8 cellular contexts compared by ENCODE assay signal in genomic region chr1:161726631-161727342, GRCh38. TPM values are rescaled to one million over a fixed set of nuclear protein-coding genes. Genes with fewer than 3 reads are reported as not detected.
DNase-seq lines count a peak whose midpoint lies in the region; ATAC-seq and TF ChIP-seq lines count a peak whose summit lies in the region.

No MANE protein-coding gene starts in this region.

- H3K4me3 ChIP-seq in OCI-LY1 (ENCODE audit: low read depth, low read length, poor library complexity, severe bottlenecking) (peak overlapping the region; percentile 78), esophagus muscularis mucosa (peak overlapping the region; percentile 68 to 80 (median 74)), muscle layer of colon (ENCODE audit: low read depth in 1 of 2, low read length in 2 of 2) (peak overlapping the region; percentile 79 to 95)

- peak; percentile 69 to 73 for DNase-seq in activated T-cell treated with anti-CD3 and anti-CD28 coated beads, Interleukin-2, amount 50 U/mL, for 48 hours
- DNase-seq in esophagus muscularis mucosa (ENCODE audit: extremely low spot score): peak; percentile 96

- H3K27ac ChIP-seq in C4-2B (peak overlapping the region; percentile 70), OCI-LY1 (ENCODE audit: low read depth, low read length, poor library complexity, severe bottlenecking) (peak overlapping the region; percentile 82), esophagus muscularis mucosa (replicated peaks in 1 of 4) (peak overlapping the region; percentile 74 to 83 (median 79)), muscle layer of colon (ENCODE audit: low read depth, low read length) (peak overlapping the region; percentile 76)

- TF ChIP-seq POLR2A in GM19099 (IDR thresholded peaks at IDR 0.05; ENCODE audit: extremely low read depth, insufficient read length, low read depth): peak; percentile 97
- no peak for TF ChIP-seq POLR2A in esophagus muscularis mucosa (IDR thresholded peaks at IDR 0.05; ENCODE audit: low read depth)

- H3K9me3 Mint-ChIP-seq in stimulated activated memory B cell treated with anti-CD40 and anti-IgM and Interleukin-4, amounts not matched to agents 10 μg/mL and 1 μg/mL and 100 μg/mL, for 72 hours: no peaks in the 10 kb centered on the region

- H3K9ac ChIP-seq in OCI-LY1 (ENCODE audit: low read length) (peak overlapping the region; percentile 91), muscle layer of colon (ENCODE audit: low read length) (peak overlapping the region; percentile 27)

- no peaks in the 10 kb centered on the region for H3K27me3 Mint-ChIP-seq in stimulated activated memory B cell treated with anti-CD40 and anti-IgM and Interleukin-4, amounts not matched to agents 10 μg/mL and 1 μg/mL and 100 μg/mL, for 72 hours

- WGBS in esophagus muscularis mucosa: under 1% methylated on average over 27 of the region's 81 CpGs

- H3K36me3 Mint-ChIP-seq in stimulated activated memory B cell treated with anti-CD40 and anti-IgM and Interleukin-4, amounts not matched to agents 10 μg/mL and 1 μg/mL and 100 μg/mL, for 72 hours: no peaks in the 10 kb centered on the region

- peaks cover 56% of the 10 kb centered on the region for H3K4me1 Mint-ChIP-seq in stimulated activated memory B cell treated with anti-CD40 and anti-IgM and Interleukin-4, amounts not matched to agents 10 μg/mL and 1 μg/mL and 100 μg/mL, for 72 hours

- intact Hi-C loops in esophagus muscularis mucosa (cut with DNase I): no loop called here

- H3K79me2 ChIP-seq in OCI-LY1 (ENCODE audit: insufficient read depth, low read length): peaks cover 10% of the 10 kb centered on the region; the same call in 1 of the 2 replicates

- H3K4me1 ChIP-seq in OCI-LY1 (ENCODE audit: insufficient read depth, low read length, severe bottlenecking) (peaks cover 61% of the 10 kb centered on the region), esophagus muscularis mucosa (peaks cover 5 to 24% (median 21%) of the 10 kb centered on the region in 4 donors), muscle layer of colon (ENCODE audit: insufficient read depth, low read length) (peaks cover 5% of the 10 kb centered on the region)

- no peaks in the 10 kb centered on the region for H4K20me1 ChIP-seq in OCI-LY1 (ENCODE audit: insufficient read depth, low read length)

- peak overlapping the region; percentile 96 for H3K4me3 Mint-ChIP-seq in stimulated activated memory B cell treated with anti-CD40 and anti-IgM and Interleukin-4, amounts not matched to agents 10 μg/mL and 1 μg/mL and 100 μg/mL, for 72 hours

- H3K36me3 ChIP-seq in OCI-LY1 (ENCODE audit: insufficient read depth, low read length) (peaks cover 12% of the 10 kb centered on the region; the same call in 1 of the 2 replicates), esophagus muscularis mucosa (no peaks in the 10 kb centered on the region), muscle layer of colon (ENCODE audit: insufficient read depth, low read length) (no peaks in the 10 kb centered on the region)

- H2AFZ ChIP-seq in OCI-LY1 (ENCODE audit: low read length): no peak overlapping the region

- H3K27me3 ChIP-seq in OCI-LY1 (ENCODE audit: insufficient read depth, low read length) (no peaks in the 10 kb centered on the region), esophagus muscularis mucosa (peaks cover 0 to 9% (median 2%) of the 10 kb centered on the region in 4 donors), muscle layer of colon (ENCODE audit: control insufficient read depth in 1 of 2, insufficient read depth in 2 of 2, low read length in 2 of 2) (no peaks in the 10 kb centered on the region)

- TF ChIP-seq EP300 in esophagus muscularis mucosa (IDR thresholded peaks at IDR 0.05): no peak

- no peaks in the 10 kb centered on the region for H3F3A ChIP-seq in OCI-LY1 (ENCODE audit: insufficient read depth, low read length)

- H3K27ac Mint-ChIP-seq in stimulated activated memory B cell treated with anti-CD40 and anti-IgM and Interleukin-4, amounts not matched to agents 10 μg/mL and 1 μg/mL and 100 μg/mL, for 72 hours: peak overlapping the region; percentile 86

- peak overlapping the region; percentile 85 for H3K4me2 ChIP-seq in OCI-LY1 (ENCODE audit: low read length)

- peak; percentile 58 for ATAC-seq in HG03354 (IDR thresholded peaks at IDR 0.05; ENCODE audit: poor library complexity, severe bottlenecking, unreplicated experiment)
- ATAC-seq in stimulated activated memory B cell treated with anti-CD40 and anti-IgM and Interleukin-4, amounts not matched to agents 10 μg/mL and 1 μg/mL and 100 μg/mL, for 72 hours: peak; percentile 82

- TF ChIP-seq CTCF in C4-2B (conservative IDR thresholded peaks at IDR 0.05): no peak
- TF ChIP-seq CTCF in OCI-LY1 (IDR thresholded peaks at IDR 0.05; ENCODE audit: low read length): no peak
- TF ChIP-seq CTCF in esophagus muscularis mucosa (IDR thresholded peaks at IDR 0.05): no peak

- no peaks in the 10 kb centered on the region for H3K9me2 ChIP-seq in OCI-LY1 (ENCODE audit: low read depth, low read length)

- H3K9me3 ChIP-seq in OCI-LY1 (ENCODE audit: low read length): no peaks in the 10 kb centered on the region
- H3K9me3 ChIP-seq in esophagus muscularis mucosa: no peaks in the 10 kb centered on the region
- no peaks in the 10 kb centered on the region for H3K9me3 ChIP-seq in muscle layer of colon (ENCODE audit: low read length)

RNA-seq across cellular contexts. Expression of gene FCRLB, which starts 5.4 kb away (rescaled TPM):
- 1 to 10 TPM in 1 of 4 donors, under 1 TPM in 2, not detected in 1; 0.34 to 1.3 (median 0.65) TPM for total RNA-seq in esophagus muscularis mucosa

RNA-seq across cellular contexts. Expression of gene FCRLA, which starts 19.8 kb away (rescaled TPM):
- total RNA-seq in esophagus muscularis mucosa: under 1 TPM in 2 of 4 donors, not detected in 2; 0.33 to 0.75 TPM

RNA-seq across cellular contexts. Expression of gene DUSP12, which starts 22.8 kb away (rescaled TPM):
- total RNA-seq in esophagus muscularis mucosa: 10 to 100 TPM; 12.5 to 26.1 (median 22.8) TPM

RNA-seq across cellular contexts. Expression of gene ATF6, which starts 39.3 kb away (rescaled TPM):
- total RNA-seq in esophagus muscularis mucosa: 10 to 100 TPM; 24.5 to 30.6 (median 27.4) TPM

Comparison
In these comparisons a context has a peak if more than half of its experiments do, and no peak if none do; other contexts are left out.
1. Peak in every context shown above with its lines: DNase-seq, ATAC-seq, H3K4me3 ChIP-seq and H3K27ac ChIP-seq.